ENCODE assay signal across 1 cellular context in the genomic region with DNA sequence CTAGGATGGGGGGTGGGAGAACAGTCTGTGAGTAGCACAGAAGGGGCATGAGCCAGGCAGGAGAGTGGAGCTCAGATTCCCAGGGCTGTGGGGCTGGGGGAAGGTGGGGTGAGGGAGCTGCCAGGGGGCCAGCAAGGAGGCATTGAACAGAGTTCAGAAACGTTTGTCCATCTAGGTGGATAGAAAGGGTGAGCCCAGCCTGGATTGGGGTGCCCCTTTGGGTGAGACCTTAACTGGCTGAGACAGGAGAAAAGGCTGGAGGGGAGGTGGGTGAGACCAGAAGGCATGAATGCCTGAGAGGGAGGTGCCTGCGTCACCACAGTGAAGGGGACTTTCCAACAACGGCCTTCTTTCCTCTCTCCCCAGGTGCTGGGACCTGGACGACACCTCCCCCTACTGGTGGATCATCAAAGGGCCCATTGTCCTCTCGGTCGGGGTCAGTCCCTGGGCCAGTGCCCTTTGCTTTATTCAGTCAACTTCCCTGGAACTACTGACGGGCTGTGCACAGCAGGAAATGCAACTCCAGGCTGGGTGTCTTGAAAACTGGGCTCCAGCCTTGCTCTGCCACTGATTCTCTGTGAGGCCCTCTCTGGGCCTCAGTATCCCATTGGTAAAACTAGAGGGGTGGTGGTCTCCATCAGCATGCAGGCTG.
TF ChIP-seq lines count a peak whose summit lies in the region.

No MANE protein-coding gene starts in this region.

TF ChIP-seq in HepG2, 621 proteins besides CTCF, POLR2A, EP300 and RAD21 (continued from another document and continues in another):
- TF ChIP-seq, protein P1, sequence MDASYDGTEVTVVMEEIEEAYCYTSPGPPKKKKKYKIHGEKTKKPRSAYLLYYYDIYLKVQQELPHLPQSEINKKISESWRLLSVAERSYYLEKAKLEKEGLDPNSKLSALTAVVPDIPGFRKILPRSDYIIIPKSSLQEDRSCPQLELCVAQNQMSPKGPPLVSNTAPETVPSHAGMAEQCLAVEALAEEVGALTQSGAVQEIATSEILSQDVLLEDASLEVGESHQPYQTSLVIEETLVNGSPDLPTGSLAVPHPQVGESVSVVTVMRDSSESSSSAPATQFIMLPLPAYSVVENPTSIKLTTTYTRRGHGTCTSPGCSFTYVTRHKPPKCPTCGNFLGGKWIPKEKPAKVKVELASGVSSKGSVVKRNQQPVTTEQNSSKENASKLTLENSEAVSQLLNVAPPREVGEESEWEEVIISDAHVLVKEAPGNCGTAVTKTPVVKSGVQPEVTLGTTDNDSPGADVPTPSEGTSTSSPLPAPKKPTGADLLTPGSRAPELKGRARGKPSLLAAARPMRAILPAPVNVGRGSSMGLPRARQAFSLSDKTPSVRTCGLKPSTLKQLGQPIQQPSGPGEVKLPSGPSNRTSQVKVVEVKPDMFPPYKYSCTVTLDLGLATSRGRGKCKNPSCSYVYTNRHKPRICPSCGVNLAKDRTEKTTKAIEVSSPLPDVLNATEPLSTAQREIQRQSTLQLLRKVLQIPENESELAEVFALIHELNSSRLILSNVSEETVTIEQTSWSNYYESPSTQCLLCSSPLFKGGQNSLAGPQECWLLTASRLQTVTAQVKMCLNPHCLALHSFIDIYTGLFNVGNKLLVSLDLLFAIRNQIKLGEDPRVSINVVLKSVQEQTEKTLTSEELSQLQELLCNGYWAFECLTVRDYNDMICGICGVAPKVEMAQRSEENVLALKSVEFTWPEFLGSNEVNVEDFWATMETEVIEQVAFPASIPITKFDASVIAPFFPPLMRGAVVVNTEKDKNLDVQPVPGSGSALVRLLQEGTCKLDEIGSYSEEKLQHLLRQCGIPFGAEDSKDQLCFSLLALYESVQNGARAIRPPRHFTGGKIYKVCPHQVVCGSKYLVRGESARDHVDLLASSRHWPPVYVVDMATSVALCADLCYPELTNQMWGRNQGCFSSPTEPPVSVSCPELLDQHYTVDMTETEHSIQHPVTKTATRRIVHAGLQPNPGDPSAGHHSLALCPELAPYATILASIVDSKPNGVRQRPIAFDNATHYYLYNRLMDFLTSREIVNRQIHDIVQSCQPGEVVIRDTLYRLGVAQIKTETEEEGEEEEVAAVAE (CRISPR knock-in tag; IDR thresholded peaks at IDR 0.05; ENCODE audit: borderline replicate concordance): no peak
- TF ChIP-seq ZNF367 (CRISPR knock-in tag; IDR thresholded peaks at IDR 0.05; ENCODE audit: borderline replicate concordance) (no peak), ZNF672 (CRISPR knock-in tag; IDR thresholded peaks at IDR 0.05) (no peak), ZBTB38 (CRISPR knock-in tag; IDR thresholded peaks at IDR 0.05) (no peak), ZNF44 (CRISPR knock-in tag; IDR thresholded peaks at IDR 0.05) (no peak), ZNF619 (CRISPR knock-in tag; IDR thresholded peaks at IDR 0.05) (no peak), CHD4 (IDR thresholded peaks at IDR 0.05; ENCODE audit: borderline replicate concordance, low read length) (no peak), WIZ (CRISPR knock-in tag; IDR thresholded peaks at IDR 0.05) (no peak), ZFP1 (CRISPR knock-in tag; IDR thresholded peaks at IDR 0.05) (no peak), ZNF737 (CRISPR knock-in tag; IDR thresholded peaks at IDR 0.05; ENCODE audit: borderline replicate concordance) (no peak), ZFX (CRISPR knock-in tag; IDR thresholded peaks at IDR 0.05; ENCODE audit: low read depth) (peak; percentile 39; the same call in 1 of the 2 replicates), SIX1 (CRISPR knock-in tag; IDR thresholded peaks at IDR 0.05; ENCODE audit: borderline replicate concordance) (no peak), ZMAT3 (CRISPR knock-in tag; conservative IDR thresholded peaks at IDR 0.05) (no peak), RFXAP (CRISPR knock-in tag; IDR thresholded peaks at IDR 0.05; ENCODE audit: borderline replicate concordance) (no peak), PHF21A (CRISPR knock-in tag; IDR thresholded peaks at IDR 0.05) (no peak), IRX3 (CRISPR knock-in tag; IDR thresholded peaks at IDR 0.05; ENCODE audit: borderline replicate concordance, low read depth) (no peak), MYNN (CRISPR knock-in tag; IDR thresholded peaks at IDR 0.05; ENCODE audit: low read depth) (no peak), GTF3A (CRISPR knock-in tag; conservative IDR thresholded peaks at IDR 0.05) (no peak), ZNF224 (CRISPR knock-in tag; IDR thresholded peaks at IDR 0.05) (no peak), ZSCAN22 (CRISPR knock-in tag; IDR thresholded peaks at IDR 0.05) (no peak), NCOA2 (CRISPR knock-in tag; IDR thresholded peaks at IDR 0.05) (no peak), HNRNPK (IDR thresholded peaks at IDR 0.05; ENCODE audit: low read depth, low read length, poor library complexity, severe bottlenecking) (no peak)
- TF ChIP-seq, protein P2, sequence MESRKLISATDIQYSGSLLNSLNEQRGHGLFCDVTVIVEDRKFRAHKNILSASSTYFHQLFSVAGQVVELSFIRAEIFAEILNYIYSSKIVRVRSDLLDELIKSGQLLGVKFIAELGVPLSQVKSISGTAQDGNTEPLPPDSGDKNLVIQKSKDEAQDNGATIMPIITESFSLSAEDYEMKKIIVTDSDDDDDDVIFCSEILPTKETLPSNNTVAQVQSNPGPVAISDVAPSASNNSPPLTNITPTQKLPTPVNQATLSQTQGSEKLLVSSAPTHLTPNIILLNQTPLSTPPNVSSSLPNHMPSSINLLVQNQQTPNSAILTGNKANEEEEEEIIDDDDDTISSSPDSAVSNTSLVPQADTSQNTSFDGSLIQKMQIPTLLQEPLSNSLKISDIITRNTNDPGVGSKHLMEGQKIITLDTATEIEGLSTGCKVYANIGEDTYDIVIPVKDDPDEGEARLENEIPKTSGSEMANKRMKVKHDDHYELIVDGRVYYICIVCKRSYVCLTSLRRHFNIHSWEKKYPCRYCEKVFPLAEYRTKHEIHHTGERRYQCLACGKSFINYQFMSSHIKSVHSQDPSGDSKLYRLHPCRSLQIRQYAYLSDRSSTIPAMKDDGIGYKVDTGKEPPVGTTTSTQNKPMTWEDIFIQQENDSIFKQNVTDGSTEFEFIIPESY (CRISPR knock-in tag; IDR thresholded peaks at IDR 0.05): no peak
- TF ChIP-seq, protein P3, sequence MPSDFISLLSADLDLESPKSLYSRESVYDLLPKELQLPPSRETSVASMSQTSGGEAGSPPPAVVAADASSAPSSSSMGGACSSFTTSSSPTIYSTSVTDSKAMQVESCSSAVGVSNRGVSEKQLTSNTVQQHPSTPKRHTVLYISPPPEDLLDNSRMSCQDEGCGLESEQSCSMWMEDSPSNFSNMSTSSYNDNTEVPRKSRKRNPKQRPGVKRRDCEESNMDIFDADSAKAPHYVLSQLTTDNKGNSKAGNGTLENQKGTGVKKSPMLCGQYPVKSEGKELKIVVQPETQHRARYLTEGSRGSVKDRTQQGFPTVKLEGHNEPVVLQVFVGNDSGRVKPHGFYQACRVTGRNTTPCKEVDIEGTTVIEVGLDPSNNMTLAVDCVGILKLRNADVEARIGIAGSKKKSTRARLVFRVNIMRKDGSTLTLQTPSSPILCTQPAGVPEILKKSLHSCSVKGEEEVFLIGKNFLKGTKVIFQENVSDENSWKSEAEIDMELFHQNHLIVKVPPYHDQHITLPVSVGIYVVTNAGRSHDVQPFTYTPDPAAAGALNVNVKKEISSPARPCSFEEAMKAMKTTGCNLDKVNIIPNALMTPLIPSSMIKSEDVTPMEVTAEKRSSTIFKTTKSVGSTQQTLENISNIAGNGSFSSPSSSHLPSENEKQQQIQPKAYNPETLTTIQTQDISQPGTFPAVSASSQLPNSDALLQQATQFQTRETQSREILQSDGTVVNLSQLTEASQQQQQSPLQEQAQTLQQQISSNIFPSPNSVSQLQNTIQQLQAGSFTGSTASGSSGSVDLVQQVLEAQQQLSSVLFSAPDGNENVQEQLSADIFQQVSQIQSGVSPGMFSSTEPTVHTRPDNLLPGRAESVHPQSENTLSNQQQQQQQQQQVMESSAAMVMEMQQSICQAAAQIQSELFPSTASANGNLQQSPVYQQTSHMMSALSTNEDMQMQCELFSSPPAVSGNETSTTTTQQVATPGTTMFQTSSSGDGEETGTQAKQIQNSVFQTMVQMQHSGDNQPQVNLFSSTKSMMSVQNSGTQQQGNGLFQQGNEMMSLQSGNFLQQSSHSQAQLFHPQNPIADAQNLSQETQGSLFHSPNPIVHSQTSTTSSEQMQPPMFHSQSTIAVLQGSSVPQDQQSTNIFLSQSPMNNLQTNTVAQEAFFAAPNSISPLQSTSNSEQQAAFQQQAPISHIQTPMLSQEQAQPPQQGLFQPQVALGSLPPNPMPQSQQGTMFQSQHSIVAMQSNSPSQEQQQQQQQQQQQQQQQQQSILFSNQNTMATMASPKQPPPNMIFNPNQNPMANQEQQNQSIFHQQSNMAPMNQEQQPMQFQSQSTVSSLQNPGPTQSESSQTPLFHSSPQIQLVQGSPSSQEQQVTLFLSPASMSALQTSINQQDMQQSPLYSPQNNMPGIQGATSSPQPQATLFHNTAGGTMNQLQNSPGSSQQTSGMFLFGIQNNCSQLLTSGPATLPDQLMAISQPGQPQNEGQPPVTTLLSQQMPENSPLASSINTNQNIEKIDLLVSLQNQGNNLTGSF (CRISPR knock-in tag; IDR thresholded peaks at IDR 0.05): no peak
- TF ChIP-seq, protein P4, sequence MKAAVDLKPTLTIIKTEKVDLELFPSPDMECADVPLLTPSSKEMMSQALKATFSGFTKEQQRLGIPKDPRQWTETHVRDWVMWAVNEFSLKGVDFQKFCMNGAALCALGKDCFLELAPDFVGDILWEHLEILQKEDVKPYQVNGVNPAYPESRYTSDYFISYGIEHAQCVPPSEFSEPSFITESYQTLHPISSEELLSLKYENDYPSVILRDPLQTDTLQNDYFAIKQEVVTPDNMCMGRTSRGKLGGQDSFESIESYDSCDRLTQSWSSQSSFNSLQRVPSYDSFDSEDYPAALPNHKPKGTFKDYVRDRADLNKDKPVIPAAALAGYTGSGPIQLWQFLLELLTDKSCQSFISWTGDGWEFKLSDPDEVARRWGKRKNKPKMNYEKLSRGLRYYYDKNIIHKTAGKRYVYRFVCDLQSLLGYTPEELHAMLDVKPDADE (CRISPR knock-in tag; IDR thresholded peaks at IDR 0.05): no peak
- TF ChIP-seq, protein P5, sequence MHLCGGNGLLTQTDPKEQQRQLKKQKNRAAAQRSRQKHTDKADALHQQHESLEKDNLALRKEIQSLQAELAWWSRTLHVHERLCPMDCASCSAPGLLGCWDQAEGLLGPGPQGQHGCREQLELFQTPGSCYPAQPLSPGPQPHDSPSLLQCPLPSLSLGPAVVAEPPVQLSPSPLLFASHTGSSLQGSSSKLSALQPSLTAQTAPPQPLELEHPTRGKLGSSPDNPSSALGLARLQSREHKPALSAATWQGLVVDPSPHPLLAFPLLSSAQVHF (CRISPR knock-in tag; IDR thresholded peaks at IDR 0.05): no peak
- TF ChIP-seq, protein P6, sequence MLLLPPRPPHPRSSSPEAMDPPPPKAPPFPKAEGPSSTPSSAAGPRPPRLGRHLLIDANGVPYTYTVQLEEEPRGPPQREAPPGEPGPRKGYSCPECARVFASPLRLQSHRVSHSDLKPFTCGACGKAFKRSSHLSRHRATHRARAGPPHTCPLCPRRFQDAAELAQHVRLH (CRISPR knock-in tag; IDR thresholded peaks at IDR 0.05; ENCODE audit: borderline replicate concordance, low read depth): no peak
- TF ChIP-seq, protein P7, sequence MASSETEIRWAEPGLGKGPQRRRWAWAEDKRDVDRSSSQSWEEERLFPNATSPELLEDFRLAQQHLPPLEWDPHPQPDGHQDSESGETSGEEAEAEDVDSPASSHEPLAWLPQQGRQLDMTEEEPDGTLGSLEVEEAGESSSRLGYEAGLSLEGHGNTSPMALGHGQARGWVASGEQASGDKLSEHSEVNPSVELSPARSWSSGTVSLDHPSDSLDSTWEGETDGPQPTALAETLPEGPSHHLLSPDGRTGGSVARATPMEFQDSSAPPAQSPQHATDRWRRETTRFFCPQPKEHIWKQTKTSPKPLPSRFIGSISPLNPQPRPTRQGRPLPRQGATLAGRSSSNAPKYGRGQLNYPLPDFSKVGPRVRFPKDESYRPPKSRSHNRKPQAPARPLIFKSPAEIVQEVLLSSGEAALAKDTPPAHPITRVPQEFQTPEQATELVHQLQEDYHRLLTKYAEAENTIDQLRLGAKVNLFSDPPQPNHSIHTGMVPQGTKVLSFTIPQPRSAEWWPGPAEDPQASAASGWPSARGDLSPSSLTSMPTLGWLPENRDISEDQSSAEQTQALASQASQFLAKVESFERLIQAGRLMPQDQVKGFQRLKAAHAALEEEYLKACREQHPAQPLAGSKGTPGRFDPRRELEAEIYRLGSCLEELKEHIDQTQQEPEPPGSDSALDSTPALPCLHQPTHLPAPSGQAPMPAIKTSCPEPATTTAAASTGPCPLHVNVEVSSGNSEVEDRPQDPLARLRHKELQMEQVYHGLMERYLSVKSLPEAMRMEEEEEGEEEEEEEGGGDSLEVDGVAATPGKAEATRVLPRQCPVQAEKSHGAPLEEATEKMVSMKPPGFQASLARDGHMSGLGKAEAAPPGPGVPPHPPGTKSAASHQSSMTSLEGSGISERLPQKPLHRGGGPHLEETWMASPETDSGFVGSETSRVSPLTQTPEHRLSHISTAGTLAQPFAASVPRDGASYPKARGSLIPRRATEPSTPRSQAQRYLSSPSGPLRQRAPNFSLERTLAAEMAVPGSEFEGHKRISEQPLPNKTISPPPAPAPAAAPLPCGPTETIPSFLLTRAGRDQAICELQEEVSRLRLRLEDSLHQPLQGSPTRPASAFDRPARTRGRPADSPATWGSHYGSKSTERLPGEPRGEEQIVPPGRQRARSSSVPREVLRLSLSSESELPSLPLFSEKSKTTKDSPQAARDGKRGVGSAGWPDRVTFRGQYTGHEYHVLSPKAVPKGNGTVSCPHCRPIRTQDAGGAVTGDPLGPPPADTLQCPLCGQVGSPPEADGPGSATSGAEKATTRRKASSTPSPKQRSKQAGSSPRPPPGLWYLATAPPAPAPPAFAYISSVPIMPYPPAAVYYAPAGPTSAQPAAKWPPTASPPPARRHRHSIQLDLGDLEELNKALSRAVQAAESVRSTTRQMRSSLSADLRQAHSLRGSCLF (CRISPR knock-in tag; IDR thresholded peaks at IDR 0.05; ENCODE audit: borderline replicate concordance): no peak
- TF ChIP-seq, protein P8, sequence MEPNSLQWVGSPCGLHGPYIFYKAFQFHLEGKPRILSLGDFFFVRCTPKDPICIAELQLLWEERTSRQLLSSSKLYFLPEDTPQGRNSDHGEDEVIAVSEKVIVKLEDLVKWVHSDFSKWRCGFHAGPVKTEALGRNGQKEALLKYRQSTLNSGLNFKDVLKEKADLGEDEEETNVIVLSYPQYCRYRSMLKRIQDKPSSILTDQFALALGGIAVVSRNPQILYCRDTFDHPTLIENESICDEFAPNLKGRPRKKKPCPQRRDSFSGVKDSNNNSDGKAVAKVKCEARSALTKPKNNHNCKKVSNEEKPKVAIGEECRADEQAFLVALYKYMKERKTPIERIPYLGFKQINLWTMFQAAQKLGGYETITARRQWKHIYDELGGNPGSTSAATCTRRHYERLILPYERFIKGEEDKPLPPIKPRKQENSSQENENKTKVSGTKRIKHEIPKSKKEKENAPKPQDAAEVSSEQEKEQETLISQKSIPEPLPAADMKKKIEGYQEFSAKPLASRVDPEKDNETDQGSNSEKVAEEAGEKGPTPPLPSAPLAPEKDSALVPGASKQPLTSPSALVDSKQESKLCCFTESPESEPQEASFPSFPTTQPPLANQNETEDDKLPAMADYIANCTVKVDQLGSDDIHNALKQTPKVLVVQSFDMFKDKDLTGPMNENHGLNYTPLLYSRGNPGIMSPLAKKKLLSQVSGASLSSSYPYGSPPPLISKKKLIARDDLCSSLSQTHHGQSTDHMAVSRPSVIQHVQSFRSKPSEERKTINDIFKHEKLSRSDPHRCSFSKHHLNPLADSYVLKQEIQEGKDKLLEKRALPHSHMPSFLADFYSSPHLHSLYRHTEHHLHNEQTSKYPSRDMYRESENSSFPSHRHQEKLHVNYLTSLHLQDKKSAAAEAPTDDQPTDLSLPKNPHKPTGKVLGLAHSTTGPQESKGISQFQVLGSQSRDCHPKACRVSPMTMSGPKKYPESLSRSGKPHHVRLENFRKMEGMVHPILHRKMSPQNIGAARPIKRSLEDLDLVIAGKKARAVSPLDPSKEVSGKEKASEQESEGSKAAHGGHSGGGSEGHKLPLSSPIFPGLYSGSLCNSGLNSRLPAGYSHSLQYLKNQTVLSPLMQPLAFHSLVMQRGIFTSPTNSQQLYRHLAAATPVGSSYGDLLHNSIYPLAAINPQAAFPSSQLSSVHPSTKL (CRISPR knock-in tag; IDR thresholded peaks at IDR 0.05): 0 out of 2 replicates have a peak, but pooled peaks have one; percentile 15
